In genomic region chr12:65742481-65742971, GRCh38 we compare ENCODE assay signal across 9 cellular contexts.
DNase-seq lines count a peak whose midpoint lies in the region; ATAC-seq and TF ChIP-seq lines count a peak whose summit lies in the region.
"Had no signal": no experiment of that assay in that cellular context is flagged by ENCODE, and none has a peak within 500 bp of the region (broad histone marks: within the 10 kb centered on the region; RNA-seq: fewer than 3 reads in every experiment).

No MANE protein-coding gene starts in this region.

- H3K9me3 ChIP-seq in HUES6 (ENCODE audit: control insufficient read depth, insufficient read depth, low read depth, low read length): peaks cover 2% of the 10 kb centered on the region; the same call in 1 of the 2 replicates
- H3K9me3 ChIP-seq in iPS-18a (ENCODE audit: control insufficient read depth, low read depth, low read length): no peaks in the 10 kb centered on the region

- peak overlapping the region; percentile 2; the same call in 1 of the 2 replicates for H3K27ac ChIP-seq in HUES6 (ENCODE audit: low read depth, low read length)
- no peak overlapping the region for H3K27ac ChIP-seq in iPS-18a (ENCODE audit: low read length)

- H3K27ac Mint-ChIP-seq in brain: peak overlapping the region in 4 of 5 experiments; percentile 36 to 94 (median 86)
- H3K27ac Mint-ChIP-seq in stimulated activated naive CD8-positive, alpha-beta T cell treated with anti-CD3 and anti-CD28 coated beads, Interleukin-15, amount 100 ng/mL, for 72 hours: no peak overlapping the region
- H3K27ac Mint-ChIP-seq: memory B cell had no signal

- H3K9ac ChIP-seq in HUES6 (ENCODE audit: low read length): peak overlapping the region; percentile 80
- H3K9ac ChIP-seq in iPS-18a (ENCODE audit: low read length): peak overlapping the region; percentile 39

- H3K4me1 Mint-ChIP-seq in brain: peaks cover 17% of the 10 kb centered on the region
- peaks cover 18% of the 10 kb centered on the region for H3K4me1 Mint-ChIP-seq in stimulated activated naive CD8-positive, alpha-beta T cell treated with anti-CD3 and anti-CD28 coated beads, Interleukin-15, amount 100 ng/mL, for 72 hours

- H3K27me3 ChIP-seq in HUES6 (ENCODE audit: control insufficient read depth, insufficient read depth, low read length) (no peaks in the 10 kb centered on the region), iPS-18a (ENCODE audit: control insufficient read depth, insufficient read depth, low read length) (peaks cover 10% of the 10 kb centered on the region)

- peak; percentile 19 for ATAC-seq in stimulated activated naive CD8-positive, alpha-beta T cell treated with anti-CD3 and anti-CD28 coated beads, Interleukin-15, amount 100 ng/mL, for 72 hours
- ATAC-seq in activated CD4-positive, CD25-positive, alpha-beta regulatory T cell treated with anti-CD3 and anti-CD28 coated beads, Interleukin-2, amount 50 U/mL, for 24 hours: no peak
- no peak for ATAC-seq in GM18873 (IDR thresholded peaks at IDR 0.05; ENCODE audit: low FRiP score, unreplicated experiment)

- no peaks in the 10 kb centered on the region for H3K36me3 Mint-ChIP-seq in brain
- H3K36me3 Mint-ChIP-seq: memory B cell had no signal

- H3K4me3 ChIP-seq in HUES6 (ENCODE audit: low read depth, low read length): peak overlapping the region; percentile 91
- H3K4me3 ChIP-seq in iPS-18a (ENCODE audit: low read length): peak overlapping the region; percentile 78

- no peak for DNase-seq in stimulated activated naive CD8-positive, alpha-beta T cell treated with anti-CD3 and anti-CD28 coated beads, Interleukin-15, amount 100 ng/mL, for 72 hours
- no peak for DNase-seq in retina
- no peak for DNase-seq in stimulated activated CD4-positive, alpha-beta T cell treated with anti-CD3 and anti-CD28 coated beads, Interleukin-4, amount 100 ng/mL, for 1 hour

- H3K4me3 Mint-ChIP-seq in brain: peak overlapping the region; percentile 86 to 92 (median 90)
- peak overlapping the region; percentile 59 to 78 for H3K4me3 Mint-ChIP-seq in stimulated activated naive CD8-positive, alpha-beta T cell treated with anti-CD3 and anti-CD28 coated beads, Interleukin-15, amount 100 ng/mL, for 72 hours

- H3K27me3 Mint-ChIP-seq in brain: peaks cover 45% of the 10 kb centered on the region
- H3K27me3 Mint-ChIP-seq in stimulated activated naive CD8-positive, alpha-beta T cell treated with anti-CD3 and anti-CD28 coated beads, Interleukin-15, amount 100 ng/mL, for 72 hours: peaks cover 42% of the 10 kb centered on the region

- no peaks in the 10 kb centered on the region for H3K36me3 ChIP-seq in HUES6 (ENCODE audit: control insufficient read depth, insufficient read depth, low read length)
- H3K36me3 ChIP-seq in iPS-18a (ENCODE audit: control insufficient read depth, low read depth, low read length): no peaks in the 10 kb centered on the region

- peaks cover 21% of the 10 kb centered on the region for H3K4me1 ChIP-seq in HUES6 (ENCODE audit: control insufficient read depth, insufficient read depth, low read length)
- peaks cover 8% of the 10 kb centered on the region for H3K4me1 ChIP-seq in iPS-18a (ENCODE audit: control insufficient read depth, low read depth, low read length)

- peak in 1 of 2 experiments; percentile 14 for TF ChIP-seq CTCF in brain (conservative IDR thresholded peaks at IDR 0.05)

- peaks cover 0 to 12% (median 0%) of the 10 kb centered on the region in 5 experiments for H3K9me3 Mint-ChIP-seq in brain
- H3K9me3 Mint-ChIP-seq in stimulated activated naive CD8-positive, alpha-beta T cell treated with anti-CD3 and anti-CD28 coated beads, Interleukin-15, amount 100 ng/mL, for 72 hours: no peaks in the 10 kb centered on the region

Comparison
In these comparisons a context has a peak if more than half of its experiments do, and no peak if none do; other contexts are left out.
1. H3K27ac Mint-ChIP-seq: peak in brain (4 of 5); none in stimulated activated naive CD8-positive, alpha-beta T cell treated with anti-CD3 and anti-CD28 coated beads, Interleukin-15, amount 100 ng/mL, for 72 hours (0 of 2).